In genomic region chr5:2615917-2616316, GRCh38 we compare ENCODE assay signal across 22 cellular contexts.
"Had no signal": no experiment of that assay in that cellular context is flagged by ENCODE, and none has a peak within 500 bp of the region (broad histone marks: within the 10 kb centered on the region; RNA-seq: fewer than 3 reads in every experiment).

No MANE protein-coding gene starts in this region.

- H3K4me3 ChIP-seq: coronary artery, dorsolateral prefrontal cortex, esophagus squamous epithelium, gastrocnemius medialis, heart right ventricle, left lung, lower lobe of right lung, mucosa of descending colon had no signal

- H3K36me3 ChIP-seq: esophagus squamous epithelium, gastrocnemius medialis, heart right ventricle, left lung, lower lobe of right lung had no signal

- H3K27me3 ChIP-seq: gastrocnemius medialis, left lung had no signal

- H3K9me3 ChIP-seq: esophagus squamous epithelium, gastrocnemius medialis, left lung, lower lobe of right lung, mucosa of descending colon had no signal

- FAIRE-seq: colon, endothelial cell of umbilical vein, islet of Langerhans, keratinocyte had no signal

- ATAC-seq: gastrocnemius medialis, heart right ventricle, left cardiac atrium, left lung, left ventricle myocardium superior, lower lobe of right lung, mucosa of descending colon had no signal

- H3K4me1 ChIP-seq: esophagus squamous epithelium, gastrocnemius medialis, heart right ventricle, left lung, lower lobe of right lung had no signal

- H3K27ac ChIP-seq: coronary artery, dorsolateral prefrontal cortex, esophagus squamous epithelium, gastrocnemius medialis, heart right ventricle, left lung, lower lobe of right lung had no signal

- DNase-seq: dermis blood vessel endothelial cell; dorsolateral prefrontal cortex; effector CD4-positive, alpha-beta T cell; effector memory CD4-positive, alpha-beta T cell; esophagus squamous epithelium; foreskin fibroblast; foreskin melanocyte; gastrocnemius medialis; glutamatergic neuron; heart right ventricle; hippocampal formation; left cardiac atrium; left lung; left ventricle myocardium superior; lower lobe of right lung; mesenchymal stem cell; mucosa of descending colon had no signal
